ENCODE assay signal across 24 cellular contexts in the genomic region with DNA sequence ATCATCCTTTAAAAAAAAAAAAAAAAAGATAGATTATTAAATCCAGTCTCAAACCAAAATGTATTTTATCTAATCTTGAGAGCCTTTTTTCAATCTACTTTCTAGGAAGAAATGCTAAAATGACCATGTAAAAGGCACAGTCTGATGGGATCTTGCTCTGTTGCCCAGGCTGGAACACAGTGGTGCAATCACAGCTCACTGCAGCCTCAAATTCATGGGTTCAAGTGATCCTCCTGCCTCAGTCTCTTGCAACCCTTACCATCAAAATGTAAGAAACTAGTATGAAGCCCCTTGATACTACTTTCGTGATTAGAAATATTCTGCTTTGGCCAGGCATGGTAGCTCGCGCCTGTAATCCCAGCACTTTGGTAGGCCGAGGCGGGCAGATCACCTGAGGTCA.
"Had no signal": no experiment of that assay in that cellular context is flagged by ENCODE, and none has a peak within 500 bp of the region (broad histone marks: within the 10 kb centered on the region; RNA-seq: fewer than 3 reads in every experiment).

No MANE protein-coding gene starts in this region.

- H3K4me1 ChIP-seq: colonic mucosa, foreskin keratinocyte, gastroesophageal sphincter, lower lobe of right lung had no signal

- DNase-seq: colonic mucosa; cortex of kidney; effector CD8-positive, alpha-beta T cell; effector memory CD8-positive, alpha-beta T cell; endodermal cell; foreskin keratinocyte; heart left ventricle; hippocampal formation; left cardiac atrium; left lung; left ventricle myocardium superior; lower lobe of right lung; mesenchymal stem cell; mucosa of descending colon; naive B cell had no signal

- H3K4me3 Mint-ChIP-seq: dendritic cell treated with granulocyte-macrophage colony-stimulating factor and Interleukin-4, amounts not matched to agents 40 ng/mL and 50 ng/mL, for 4 days; effector memory CD8-positive, alpha-beta T cell; endodermal cell; mesothelial cell of epicardium; naive B cell had no signal

- H3K4me1 Mint-ChIP-seq: endodermal cell, mesothelial cell of epicardium had no signal

- H3K9me3 Mint-ChIP-seq: dendritic cell treated with granulocyte-macrophage colony-stimulating factor and Interleukin-4, amounts not matched to agents 40 ng/mL and 50 ng/mL, for 4 days; effector memory CD8-positive, alpha-beta T cell; endodermal cell; mesothelial cell of epicardium; naive B cell had no signal

- H3K4me3 ChIP-seq: colonic mucosa, gastroesophageal sphincter, heart left ventricle, left lung, lower lobe of right lung, mucosa of descending colon had no signal

- H3K27me3 ChIP-seq: colonic mucosa, foreskin keratinocyte, gastroesophageal sphincter, heart left ventricle, left lung had no signal

- FAIRE-seq: endometrium, frontal cortex, islet of Langerhans, keratinocyte had no signal

- H3K36me3 ChIP-seq: colonic mucosa had no signal

- H3K27ac Mint-ChIP-seq: dendritic cell treated with granulocyte-macrophage colony-stimulating factor and Interleukin-4, amounts not matched to agents 40 ng/mL and 50 ng/mL, for 4 days; effector memory CD8-positive, alpha-beta T cell; endodermal cell; mesothelial cell of epicardium had no signal

- H3K27me3 Mint-ChIP-seq: dendritic cell treated with granulocyte-macrophage colony-stimulating factor and Interleukin-4, amounts not matched to agents 40 ng/mL and 50 ng/mL, for 4 days; effector memory CD8-positive, alpha-beta T cell; naive B cell had no signal

- H3K9me3 ChIP-seq: colonic mucosa, gastroesophageal sphincter, heart left ventricle, left lung, lower lobe of right lung, mucosa of descending colon had no signal

- H3K27ac ChIP-seq: colonic mucosa, epithelial cell of prostate, foreskin keratinocyte, gastroesophageal sphincter, heart left ventricle, left lung, lower lobe of right lung had no signal

- ATAC-seq: effector memory CD8-positive, alpha-beta T cell; esophagus mucosa; foreskin keratinocyte; gastroesophageal sphincter; heart left ventricle; left cardiac atrium; left lung; left ventricle myocardium superior; lower lobe of right lung; mucosa of descending colon had no signal
